23 cellular contexts compared by ENCODE assay signal in genomic region chr14:69117020-69117767, GRCh38. TPM values are rescaled to one million over a fixed set of nuclear protein-coding genes. Genes with fewer than 3 reads are reported as not detected.
DNase-seq lines count a peak whose midpoint lies in the region; ATAC-seq lines count a peak whose summit lies in the region.
"Had no signal": no experiment of that assay in that cellular context is flagged by ENCODE, and none has a peak within 500 bp of the region (broad histone marks: within the 10 kb centered on the region; RNA-seq: fewer than 3 reads in every experiment).

No MANE protein-coding gene starts in this region.

- no peak for DNase-seq in T-helper 2 cell treated with Interferon-gamma antibody and Interleukin-4, amounts not matched to agents 5 μg/mL and 100 μg/mL, for 36 hours (ENCODE audit: low spot score)
- DNase-seq in T-helper 2 cell: no peak
- no peak for DNase-seq in activated naive CD8-positive, alpha-beta T cell treated with anti-CD3 and anti-CD28 coated beads, Interleukin-2, amount 10 ng/mL, durations not matched to agents 7 days and 5 days
- no peak for DNase-seq in activated naive CD8-positive, alpha-beta T cell treated with anti-CD3 and anti-CD28 coated beads for 36 hours
- no peak for DNase-seq in activated T-helper 1 cell treated with anti-CD3 and anti-CD28 coated beads, Interleukin-12 subunit alpha, Interleukin-12 subunit beta, Interleukin-2, Interleukin-4 antibody, amounts not matched to agents 30 ng/mL and 10 ng/mL and 1 ng/mL, durations not matched to agents 14 hours and 24 hours and 36 hours (ENCODE audit: low spot score)
- DNase-seq in stimulated activated naive CD8-positive, alpha-beta T cell treated with anti-CD3 and anti-CD28 coated beads, Interleukin-15, amount 100 ng/mL, for 72 hours: no peak
- no peak for DNase-seq in OCI-M1 (lab: John Stamatoyannopoulos, UW)
- DNase-seq in effector memory CD4-positive, alpha-beta T cell: no peak
- DNase-seq: amniotic stem cell; effector memory CD8-positive, alpha-beta T cell; foreskin melanocyte; GF-D8; Karpas-422; left colon; mesendoderm; NCI-H526 treated with DMSO at 0.1 percent for 48 hours; small intestine; stimulated activated CD4-positive, alpha-beta T cell treated with anti-CD3 and anti-CD28 coated beads, Interleukin-1b, Interleukin-23, amount 100 ng/mL, for 48 hours had no signal

- H3K36me3 ChIP-seq in effector memory CD4-positive, alpha-beta T cell (ENCODE audit: control insufficient read depth, insufficient read depth, low read length): peaks cover 42% of the 10 kb centered on the region
- H3K36me3 ChIP-seq: breast epithelium had no signal

- H3K27ac Mint-ChIP-seq in T-helper 2 cell treated with Interferon-gamma antibody and Interleukin-4, amounts not matched to agents 5 μg/mL and 100 μg/mL, for 36 hours: peak overlapping the region; percentile 6
- peak overlapping the region; percentile 65 for H3K27ac Mint-ChIP-seq in activated naive CD8-positive, alpha-beta T cell treated with anti-CD3 and anti-CD28 coated beads, Interleukin-2, amount 10 ng/mL, durations not matched to agents 7 days and 5 days
- no peak overlapping the region for H3K27ac Mint-ChIP-seq in activated naive CD8-positive, alpha-beta T cell treated with anti-CD3 and anti-CD28 coated beads for 36 hours
- H3K27ac Mint-ChIP-seq in activated T-helper 1 cell treated with anti-CD3 and anti-CD28 coated beads, Interleukin-12 subunit alpha, Interleukin-12 subunit beta, Interleukin-2, Interleukin-4 antibody, amounts not matched to agents 30 ng/mL and 10 ng/mL and 1 ng/mL, durations not matched to agents 14 hours and 24 hours and 36 hours: peak overlapping the region; percentile 27
- H3K27ac Mint-ChIP-seq in stimulated activated naive CD8-positive, alpha-beta T cell treated with anti-CD3 and anti-CD28 coated beads, Interleukin-15, amount 100 ng/mL, for 72 hours: no peak overlapping the region

- H3K27me3 Mint-ChIP-seq in T-helper 2 cell treated with Interferon-gamma antibody and Interleukin-4, amounts not matched to agents 5 μg/mL and 100 μg/mL, for 36 hours (ENCODE audit: low read depth): no peaks in the 10 kb centered on the region
- H3K27me3 Mint-ChIP-seq in activated naive CD8-positive, alpha-beta T cell treated with anti-CD3 and anti-CD28 coated beads, Interleukin-2, amount 10 ng/mL, durations not matched to agents 7 days and 5 days: no peaks in the 10 kb centered on the region
- no peaks in the 10 kb centered on the region for H3K27me3 Mint-ChIP-seq in activated naive CD8-positive, alpha-beta T cell treated with anti-CD3 and anti-CD28 coated beads for 36 hours
- no peaks in the 10 kb centered on the region for H3K27me3 Mint-ChIP-seq in activated T-helper 1 cell treated with anti-CD3 and anti-CD28 coated beads, Interleukin-12 subunit alpha, Interleukin-12 subunit beta, Interleukin-2, Interleukin-4 antibody, amounts not matched to agents 30 ng/mL and 10 ng/mL and 1 ng/mL, durations not matched to agents 14 hours and 24 hours and 36 hours (ENCODE audit: insufficient read depth)
- H3K27me3 Mint-ChIP-seq in stimulated activated naive CD8-positive, alpha-beta T cell treated with anti-CD3 and anti-CD28 coated beads, Interleukin-15, amount 100 ng/mL, for 72 hours: no peaks in the 10 kb centered on the region
- H3K27me3 Mint-ChIP-seq: effector memory CD8-positive, alpha-beta T cell had no signal

- no peak overlapping the region for H3K27ac ChIP-seq in effector memory CD4-positive, alpha-beta T cell (ENCODE audit: insufficient read depth, low read length, poor library complexity, severe bottlenecking)
- H3K27ac ChIP-seq: breast epithelium, esophagus muscularis mucosa, SJSA1, suprapubic skin had no signal

- no peaks in the 10 kb centered on the region for H3K27me3 ChIP-seq in effector memory CD4-positive, alpha-beta T cell (replicated peaks; ENCODE audit: control insufficient read depth, insufficient read depth, low read length, poor library complexity, severe bottlenecking)
- H3K27me3 ChIP-seq: breast epithelium, esophagus muscularis mucosa, SJSA1, suprapubic skin had no signal

- no peak overlapping the region for H3K4me3 Mint-ChIP-seq in T-helper 2 cell treated with Interferon-gamma antibody and Interleukin-4, amounts not matched to agents 5 μg/mL and 100 μg/mL, for 36 hours
- H3K4me3 Mint-ChIP-seq in activated naive CD8-positive, alpha-beta T cell treated with anti-CD3 and anti-CD28 coated beads, Interleukin-2, amount 10 ng/mL, durations not matched to agents 7 days and 5 days: peak overlapping the region; percentile 26
- no peak overlapping the region for H3K4me3 Mint-ChIP-seq in activated naive CD8-positive, alpha-beta T cell treated with anti-CD3 and anti-CD28 coated beads for 36 hours
- no peak overlapping the region for H3K4me3 Mint-ChIP-seq in activated T-helper 1 cell treated with anti-CD3 and anti-CD28 coated beads, Interleukin-12 subunit alpha, Interleukin-12 subunit beta, Interleukin-2, Interleukin-4 antibody, amounts not matched to agents 30 ng/mL and 10 ng/mL and 1 ng/mL, durations not matched to agents 14 hours and 24 hours and 36 hours
- H3K4me3 Mint-ChIP-seq in stimulated activated naive CD8-positive, alpha-beta T cell treated with anti-CD3 and anti-CD28 coated beads, Interleukin-15, amount 100 ng/mL, for 72 hours: no peak overlapping the region
- H3K4me3 Mint-ChIP-seq: effector memory CD8-positive, alpha-beta T cell had no signal

- intact Hi-C loops in activated T-helper 1 cell treated with anti-CD3 and anti-CD28 coated beads, Interleukin-12 subunit alpha, Interleukin-12 subunit beta, Interleukin-2, Interleukin-4 antibody, amounts not matched to agents 30 ng/mL and 10 ng/mL and 1 ng/mL, durations not matched to agents 14 hours and 24 hours and 36 hours (cut with micrococcal nuclease): no loop called here

- H3K4me3 ChIP-seq in effector memory CD4-positive, alpha-beta T cell (ENCODE audit: insufficient read depth, low read depth, low read length, poor library complexity, severe bottlenecking): no peak overlapping the region
- H3K4me3 ChIP-seq: breast epithelium, esophagus muscularis mucosa, HAP-1, SJSA1, suprapubic skin had no signal

- no peaks in the 10 kb centered on the region for H3K9me3 ChIP-seq in effector memory CD4-positive, alpha-beta T cell (ENCODE audit: control insufficient read depth, low read length)
- H3K9me3 ChIP-seq: breast epithelium, esophagus muscularis mucosa, HAP-1, SJSA1, suprapubic skin had no signal

- H3K36me3 Mint-ChIP-seq in T-helper 2 cell treated with Interferon-gamma antibody and Interleukin-4, amounts not matched to agents 5 μg/mL and 100 μg/mL, for 36 hours (ENCODE audit: low read depth): peaks cover 25% of the 10 kb centered on the region
- H3K36me3 Mint-ChIP-seq in activated naive CD8-positive, alpha-beta T cell treated with anti-CD3 and anti-CD28 coated beads, Interleukin-2, amount 10 ng/mL, durations not matched to agents 7 days and 5 days: peaks cover 39% of the 10 kb centered on the region
- peaks cover 11% of the 10 kb centered on the region for H3K36me3 Mint-ChIP-seq in activated naive CD8-positive, alpha-beta T cell treated with anti-CD3 and anti-CD28 coated beads for 36 hours
- peaks cover 48% of the 10 kb centered on the region for H3K36me3 Mint-ChIP-seq in activated T-helper 1 cell treated with anti-CD3 and anti-CD28 coated beads, Interleukin-12 subunit alpha, Interleukin-12 subunit beta, Interleukin-2, Interleukin-4 antibody, amounts not matched to agents 30 ng/mL and 10 ng/mL and 1 ng/mL, durations not matched to agents 14 hours and 24 hours and 36 hours (ENCODE audit: low read depth)

- POLR2A ChIA-PET in activated naive CD8-positive, alpha-beta T cell treated with anti-CD3 and anti-CD28 coated beads, Interleukin-2, amount 10 ng/mL, durations not matched to agents 7 days and 5 days (lab: Charles Lee): no interaction called here

- H3K4me1 ChIP-seq in effector memory CD4-positive, alpha-beta T cell (ENCODE audit: control insufficient read depth, insufficient read depth, low read length, poor library complexity, severe bottlenecking): no peaks in the 10 kb centered on the region
- H3K4me1 ChIP-seq: breast epithelium, HAP-1, SJSA1, suprapubic skin had no signal

- H3K4me1 Mint-ChIP-seq in T-helper 2 cell treated with Interferon-gamma antibody and Interleukin-4, amounts not matched to agents 5 μg/mL and 100 μg/mL, for 36 hours (ENCODE audit: low read depth): peaks cover 17% of the 10 kb centered on the region
- peaks cover 21% of the 10 kb centered on the region for H3K4me1 Mint-ChIP-seq in activated naive CD8-positive, alpha-beta T cell treated with anti-CD3 and anti-CD28 coated beads, Interleukin-2, amount 10 ng/mL, durations not matched to agents 7 days and 5 days
- peaks cover 34% of the 10 kb centered on the region for H3K4me1 Mint-ChIP-seq in activated naive CD8-positive, alpha-beta T cell treated with anti-CD3 and anti-CD28 coated beads for 36 hours
- H3K4me1 Mint-ChIP-seq in activated T-helper 1 cell treated with anti-CD3 and anti-CD28 coated beads, Interleukin-12 subunit alpha, Interleukin-12 subunit beta, Interleukin-2, Interleukin-4 antibody, amounts not matched to agents 30 ng/mL and 10 ng/mL and 1 ng/mL, durations not matched to agents 14 hours and 24 hours and 36 hours (ENCODE audit: low read depth): peaks cover 32% of the 10 kb centered on the region
- peaks cover 42% of the 10 kb centered on the region for H3K4me1 Mint-ChIP-seq in stimulated activated naive CD8-positive, alpha-beta T cell treated with anti-CD3 and anti-CD28 coated beads, Interleukin-15, amount 100 ng/mL, for 72 hours

- peak; percentile 45 for ATAC-seq in activated naive CD8-positive, alpha-beta T cell treated with anti-CD3 and anti-CD28 coated beads, Interleukin-2, amount 10 ng/mL, durations not matched to agents 7 days and 5 days (ENCODE audit: low read depth)
- ATAC-seq in stimulated activated naive CD8-positive, alpha-beta T cell treated with anti-CD3 and anti-CD28 coated beads, Interleukin-15, amount 100 ng/mL, for 72 hours: peak; percentile 40
- ATAC-seq: effector memory CD8-positive, alpha-beta T cell; left colon had no signal

- no peaks in the 10 kb centered on the region for H3K9me3 Mint-ChIP-seq in T-helper 2 cell treated with Interferon-gamma antibody and Interleukin-4, amounts not matched to agents 5 μg/mL and 100 μg/mL, for 36 hours
- no peaks in the 10 kb centered on the region for H3K9me3 Mint-ChIP-seq in activated naive CD8-positive, alpha-beta T cell treated with anti-CD3 and anti-CD28 coated beads, Interleukin-2, amount 10 ng/mL, durations not matched to agents 7 days and 5 days
- no peaks in the 10 kb centered on the region for H3K9me3 Mint-ChIP-seq in activated naive CD8-positive, alpha-beta T cell treated with anti-CD3 and anti-CD28 coated beads for 36 hours
- H3K9me3 Mint-ChIP-seq in activated T-helper 1 cell treated with anti-CD3 and anti-CD28 coated beads, Interleukin-12 subunit alpha, Interleukin-12 subunit beta, Interleukin-2, Interleukin-4 antibody, amounts not matched to agents 30 ng/mL and 10 ng/mL and 1 ng/mL, durations not matched to agents 14 hours and 24 hours and 36 hours: no peaks in the 10 kb centered on the region
- no peaks in the 10 kb centered on the region for H3K9me3 Mint-ChIP-seq in stimulated activated naive CD8-positive, alpha-beta T cell treated with anti-CD3 and anti-CD28 coated beads, Interleukin-15, amount 100 ng/mL, for 72 hours
- H3K9me3 Mint-ChIP-seq: effector memory CD8-positive, alpha-beta T cell had no signal

RNA-seq across cellular contexts. Expression of gene DCAF5, which starts 35.7 kb away (rescaled TPM):
- 10 to 100 TPM; 56.1 to 59.0 TPM for total RNA-seq in activated naive CD8-positive, alpha-beta T cell treated with anti-CD3 and anti-CD28 coated beads, Interleukin-2, amount 10 ng/mL, durations not matched to agents 7 days and 5 days
- 10 to 100 TPM; 33.4 to 35.1 TPM for total RNA-seq in activated naive CD8-positive, alpha-beta T cell treated with anti-CD3 and anti-CD28 coated beads for 36 hours
- total RNA-seq in activated T-helper 1 cell treated with anti-CD3 and anti-CD28 coated beads, Interleukin-12 subunit alpha, Interleukin-12 subunit beta, Interleukin-2, Interleukin-4 antibody, amounts not matched to agents 30 ng/mL and 10 ng/mL and 1 ng/mL, durations not matched to agents 14 hours and 24 hours and 36 hours: 29.7 and 32.0 TPM in 2 replicates

Comparison
In these comparisons a context has a peak if more than half of its experiments do, and no peak if none do; other contexts are left out.
1. H3K27ac Mint-ChIP-seq: peak in T-helper 2 cell treated with Interferon-gamma antibody and Interleukin-4, amounts not matched to agents 5 μg/mL and 100 μg/mL, for 36 hours (single experiment), activated naive CD8-positive, alpha-beta T cell treated with anti-CD3 and anti-CD28 coated beads, Interleukin-2, amount 10 ng/mL, durations not matched to agents 7 days and 5 days (single experiment) and activated T-helper 1 cell treated with anti-CD3 and anti-CD28 coated beads, Interleukin-12 subunit alpha, Interleukin-12 subunit beta, Interleukin-2, Interleukin-4 antibody, amounts not matched to agents 30 ng/mL and 10 ng/mL and 1 ng/mL, durations not matched to agents 14 hours and 24 hours and 36 hours (single experiment); none in activated naive CD8-positive, alpha-beta T cell treated with anti-CD3 and anti-CD28 coated beads for 36 hours (single experiment) and stimulated activated naive CD8-positive, alpha-beta T cell treated with anti-CD3 and anti-CD28 coated beads, Interleukin-15, amount 100 ng/mL, for 72 hours (0 of 2).